In genomic region chr19:11924886-11925583, GRCh38 we compare ENCODE assay signal across 1 cellular context.
TF ChIP-seq lines count a peak whose summit lies in the region.

ZNF700 (plus strand) TSS chr19:11925107; CDS start chr19:11925211, 104 bp downstream.

TF ChIP-seq in K562, 482 proteins besides CTCF, POLR2A, EP300 and RAD21 (continued from another document and continues in another):
- peak; percentile 67 for TF ChIP-seq ZBTB40 (IDR thresholded peaks at IDR 0.05)
- no peak for TF ChIP-seq ZBTB40 (CRISPR knock-in tag; IDR thresholded peaks at IDR 0.05)
- TF ChIP-seq CBX1 (IDR thresholded peaks at IDR 0.05; ENCODE audit: low read depth), result peak; percentile 72; the same call in 1 of the 2 replicates
- no peak for TF ChIP-seq ZNF444 (CRISPR knock-in tag; IDR thresholded peaks at IDR 0.05)
- TF ChIP-seq ZMIZ1 (IDR thresholded peaks at IDR 0.05; ENCODE audit: low read depth in 2 of 2, low read length in 2 of 2), result 0 out of 4 replicates have a peak, but pooled peaks of 1 of the 2 experiments have one; percentile 22
- peak; percentile 76 for TF ChIP-seq MYC (IDR thresholded peaks at IDR 0.05; ENCODE audit: low read depth, low read length)
- TF ChIP-seq MYC (CRISPR knock-in tag; IDR thresholded peaks at IDR 0.05; ENCODE audit: borderline replicate concordance, low read depth), result no peak
- TF ChIP-seq SUPT5H (IDR thresholded peaks at IDR 0.05), result peak; percentile 94
- peak; percentile 40 for TF ChIP-seq SMAD1 (IDR thresholded peaks at IDR 0.05; ENCODE audit: low read depth, low read length, partially characterized antibody)
- 0 out of 4 replicates have a peak, but pooled peaks of 1 of the 2 experiments have one; percentile 55 for TF ChIP-seq SRF (CRISPR knock-in tag; IDR thresholded peaks at IDR 0.05)
- no peak for TF ChIP-seq MAFK (IDR thresholded peaks at IDR 0.05; ENCODE audit: low read length)
- peak; percentile 2; the same call in 1 of the 2 replicates for TF ChIP-seq JUN (IDR thresholded peaks at IDR 0.05; ENCODE audit: borderline replicate concordance, low read depth, low read length)
- no peak for TF ChIP-seq JUN (CRISPR knock-in tag; IDR thresholded peaks at IDR 0.05; ENCODE audit: borderline replicate concordance)
- peak; percentile 20 to 33; a peak in 2 of 4 replicates for TF ChIP-seq NONO (IDR thresholded peaks at IDR 0.05; ENCODE audit: low read depth in 2 of 2, low read length in 1 of 2)
- TF ChIP-seq PKNOX1 (IDR thresholded peaks at IDR 0.05), result peak; percentile 99
- TF ChIP-seq MTA2 (IDR thresholded peaks at IDR 0.05; ENCODE audit: low read depth), result 0 out of 2 replicates have a peak, but pooled peaks have one; percentile 8
- peak; percentile 55; the same call in 1 of the 2 replicates for TF ChIP-seq CREB3L1 (IDR thresholded peaks at IDR 0.05; ENCODE audit: borderline replicate concordance, low read depth)
- TF ChIP-seq HNRNPUL1 (IDR thresholded peaks at IDR 0.05; ENCODE audit: low read length), result no peak
- TF ChIP-seq PHF8 (IDR thresholded peaks at IDR 0.05; ENCODE audit: borderline replicate concordance, low read length), result peak; percentile 96
- peak; percentile 74 for TF ChIP-seq ZFX (CRISPR knock-in tag; IDR thresholded peaks at IDR 0.05)
- no peak for TF ChIP-seq BDP1 (IDR thresholded peaks at IDR 0.05; ENCODE audit: insufficient read depth, insufficient read length)
- TF ChIP-seq MBD1 (CRISPR knock-in tag; IDR thresholded peaks at IDR 0.05), result no peak
- TF ChIP-seq EP400 (IDR thresholded peaks at IDR 0.05), result peak; percentile 94
- TF ChIP-seq EGR1 (conservative IDR thresholded peaks at IDR 0.05), result peak; percentile 71
- TF ChIP-seq KLF16 (IDR thresholded peaks at IDR 0.05), result peak; percentile 84
- TF ChIP-seq KLF13 (tag; IDR thresholded peaks at IDR 0.05; ENCODE audit: borderline replicate concordance, low read depth), result 0 out of 2 replicates have a peak, but pooled peaks have one; percentile 24
- peak; percentile 60; the same call in 1 of the 2 replicates for TF ChIP-seq NCOA1 (IDR thresholded peaks at IDR 0.05; ENCODE audit: low read depth)
- TF ChIP-seq TEAD1 (CRISPR knock-in tag; IDR thresholded peaks at IDR 0.05), result peak in 1 of 2 experiments; percentile 87; a peak in 2 of 4 replicates
- no peak for TF ChIP-seq E2F4 (CRISPR knock-in tag; IDR thresholded peaks at IDR 0.05; ENCODE audit: low read depth)
- no peak for TF ChIP-seq IRF1 (CRISPR knock-in tag; IDR thresholded peaks at IDR 0.05; ENCODE audit: borderline replicate concordance)
- TF ChIP-seq HMG20B (CRISPR knock-in tag; IDR thresholded peaks at IDR 0.05), result no peak
- TF ChIP-seq GABPA (tag; conservative IDR thresholded peaks at IDR 0.05; ENCODE audit: low read depth), result peak; percentile 83
- peak; percentile 61 for TF ChIP-seq E2F8 (IDR thresholded peaks at IDR 0.05; ENCODE audit: low read depth, partially characterized antibody)
- peak; percentile 83 for TF ChIP-seq MEIS2 (IDR thresholded peaks at IDR 0.05; ENCODE audit: partially characterized antibody)
- TF ChIP-seq THAP7 (CRISPR knock-in tag; IDR thresholded peaks at IDR 0.05), result no peak
